Comparison of ENCODE assay signal across 24 cellular contexts in genomic region chr6:81988871-81989270, GRCh38.
"Had no signal": no experiment of that assay in that cellular context is flagged by ENCODE, and none has a peak within 500 bp of the region (broad histone marks: within the 10 kb centered on the region; RNA-seq: fewer than 3 reads in every experiment).

No MANE protein-coding gene starts in this region.

- H3K27me3 ChIP-seq: left lung, pancreas, tibial nerve, uterus had no signal

- DNase-seq: hippocampal formation; kidney; left colon; left lung; lower lobe of right lung; mammary epithelial cell; mesenchymal stem cell; naive thymus-derived CD8-positive, alpha-beta T cell; nucleus accumbens; pancreas; posterior cingulate gyrus; retina; right cardiac atrium; small intestine; stimulated activated CD4-positive, alpha-beta T cell treated with anti-CD3 and anti-CD28 coated beads, Interleukin-1b, Interleukin-23, amount 100 ng/mL, for 48 hours; stimulated activated CD4-positive, alpha-beta T cell treated with anti-CD3 and anti-CD28 coated beads, Interleukin-2, amount 100 ng/mL, for 48 hours; stimulated activated CD4-positive, alpha-beta T cell treated with anti-CD3 and anti-CD28 coated beads, Interleukin-4, amount 100 ng/mL, for 4 hours; stimulated activated CD8-positive, alpha-beta memory T cell treated with anti-CD3 and anti-CD28 coated beads, Interleukin-4, amount 100 ng/mL, for 48 hours; stimulated activated naive CD4-positive, alpha-beta T cell treated with Interleukin-2 at 50 U/mL for 16 hours; stimulated activated naive CD8-positive, alpha-beta T cell treated with anti-CD3 and anti-CD28 coated beads, Interleukin-15, amount 100 ng/mL, for 72 hours; substantia nigra; uterus had no signal

- H3K4me1 ChIP-seq: left lung, lower lobe of right lung, pancreas, prostate gland, tibial nerve, uterus had no signal

- H3K27ac ChIP-seq: left lung, lower lobe of right lung, pancreas, prostate gland, tibial nerve, uterus had no signal

- H3K4me3 ChIP-seq: left lung, lower lobe of right lung, pancreas, prostate gland, tibial nerve, uterus had no signal

- H3K36me3 ChIP-seq: left lung, lower lobe of right lung, pancreas, prostate gland, tibial nerve, uterus had no signal
